In genomic region chr19:42396542-42397314, GRCh38 we compare ENCODE assay signal across 1 cellular context.
TF ChIP-seq lines count a peak whose summit lies in the region.

No MANE protein-coding gene starts in this region.

TF ChIP-seq in K562, 482 proteins besides CTCF, POLR2A, EP300 and RAD21 (continued from another document and continues in another):
- TF ChIP-seq ZNF449 (CRISPR knock-in tag; IDR thresholded peaks at IDR 0.05): no peak
- no peak for TF ChIP-seq TRIM28 (IDR thresholded peaks at IDR 0.05)
- TF ChIP-seq ID3 (CRISPR knock-in tag; IDR thresholded peaks at IDR 0.05): no peak
- peak; percentile 65; the same call in 1 of the 2 replicates for TF ChIP-seq ID3 (tag; IDR thresholded peaks at IDR 0.05)
- no peak for TF ChIP-seq HDAC8 (tag; IDR thresholded peaks at IDR 0.05)
- TF ChIP-seq ZNF668 (CRISPR knock-in tag; IDR thresholded peaks at IDR 0.05): no peak
- TF ChIP-seq ARID3B (CRISPR knock-in tag; IDR thresholded peaks at IDR 0.05; ENCODE audit: borderline replicate concordance): no peak
- no peak for TF ChIP-seq CBFA2T2 (conservative IDR thresholded peaks at IDR 0.05)
- no peak for TF ChIP-seq SNAPC5 (CRISPR knock-in tag; IDR thresholded peaks at IDR 0.05)
- no peak for TF ChIP-seq U2AF2 (optimal IDR thresholded peaks at IDR 0.05; ENCODE audit: low read depth, low read length)
- no peak for TF ChIP-seq ETV1 (tag; conservative IDR thresholded peaks at IDR 0.05; ENCODE audit: low read depth)
- TF ChIP-seq RHOXF2B (CRISPR knock-in tag; conservative IDR thresholded peaks at IDR 0.05): no peak
- TF ChIP-seq SIN3A (IDR thresholded peaks at IDR 0.05; ENCODE audit: borderline replicate concordance in 2 of 2, control insufficient read depth in 1 of 2, low read depth in 2 of 2, low read length in 2 of 2): no peak
- TF ChIP-seq ZBTB34 (CRISPR knock-in tag; IDR thresholded peaks at IDR 0.05): no peak
- TF ChIP-seq PREB (CRISPR knock-in tag; IDR thresholded peaks at IDR 0.05): no peak
- no peak for TF ChIP-seq ZNF232 (CRISPR knock-in tag; IDR thresholded peaks at IDR 0.05)
- TF ChIP-seq ZNF609 (CRISPR knock-in tag; IDR thresholded peaks at IDR 0.05; ENCODE audit: borderline replicate concordance): no peak
- peak; percentile 62; the same call in 1 of the 2 replicates for TF ChIP-seq NR2F6 (CRISPR knock-in tag; IDR thresholded peaks at IDR 0.05)
- TF ChIP-seq TCF7 (IDR thresholded peaks at IDR 0.05; ENCODE audit: borderline replicate concordance): no peak
- TF ChIP-seq ZC3H4 (CRISPR knock-in tag; IDR thresholded peaks at IDR 0.05; ENCODE audit: borderline replicate concordance): no peak
- TF ChIP-seq WHSC1 (IDR thresholded peaks at IDR 0.05; ENCODE audit: low read length): no peak
- peak in 1 of 2 experiments; percentile 42; a peak in 1 of 4 replicates for TF ChIP-seq ZNF639 (CRISPR knock-in tag; conservative IDR thresholded peaks at IDR 0.05 in 1 of 2, IDR thresholded peaks at IDR 0.05 in 1 of 2)
- TF ChIP-seq PHB2 (IDR thresholded peaks at IDR 0.05; ENCODE audit: low read depth): no peak
- no peak for TF ChIP-seq ZNF165 (CRISPR knock-in tag; IDR thresholded peaks at IDR 0.05; ENCODE audit: borderline replicate concordance)
- no peak for TF ChIP-seq ZNF280B (CRISPR knock-in tag; IDR thresholded peaks at IDR 0.05)
- TF ChIP-seq DNMT1 (IDR thresholded peaks at IDR 0.05): no peak
- TF ChIP-seq RCOR1 (IDR thresholded peaks at IDR 0.05; ENCODE audit: borderline replicate concordance in 1 of 2, low read depth in 2 of 2, low read length in 2 of 2): no peak
- TF ChIP-seq STAT5A (IDR thresholded peaks at IDR 0.05; ENCODE audit: borderline replicate concordance, low read length): no peak
- no peak for TF ChIP-seq FOXP4 (CRISPR knock-in tag; IDR thresholded peaks at IDR 0.05; ENCODE audit: borderline replicate concordance)
- TF ChIP-seq TAF7 (tag; IDR thresholded peaks at IDR 0.05): 0 out of 2 replicates have a peak, but pooled peaks have one; percentile 25
- peak; percentile 88 for TF ChIP-seq PBX2 (CRISPR knock-in tag; IDR thresholded peaks at IDR 0.05; ENCODE audit: low read depth)
- peak; percentile 98 for TF ChIP-seq PBX2 (tag; conservative IDR thresholded peaks at IDR 0.05; ENCODE audit: low read depth)
- no peak for TF ChIP-seq ZNF778 (CRISPR knock-in tag; IDR thresholded peaks at IDR 0.05)
- TF ChIP-seq FOXK2 (conservative IDR thresholded peaks at IDR 0.05 in 1 of 2, IDR thresholded peaks at IDR 0.05 in 1 of 2; ENCODE audit: low read depth in 2 of 2): no peak
- TF ChIP-seq BCOR (IDR thresholded peaks at IDR 0.05): no peak
- TF ChIP-seq DPF2 (IDR thresholded peaks at IDR 0.05): peak; percentile 14; the same call in 1 of the 2 replicates
- no peak for TF ChIP-seq FOXA3 (CRISPR knock-in tag; conservative IDR thresholded peaks at IDR 0.05 in 1 of 2, IDR thresholded peaks at IDR 0.05 in 1 of 2)
- TF ChIP-seq ZNF311 (CRISPR knock-in tag; IDR thresholded peaks at IDR 0.05): no peak
- TF ChIP-seq TAF15 (IDR thresholded peaks at IDR 0.05; ENCODE audit: low read depth, low read length): no peak
- peak; percentile 99 for TF ChIP-seq NFATC3 (IDR thresholded peaks at IDR 0.05)
